1 cellular context compared by ENCODE assay signal in genomic region chr12:122046145-122046544, GRCh38.
A peak's percentile ranks its signal among the peaks of the same experiment; 100 is the strongest.
TF ChIP-seq lines count a peak whose summit lies in the region.

No MANE protein-coding gene starts in this region.

TF ChIP-seq in K562, 482 proteins besides CTCF, POLR2A, EP300 and RAD21:
- TF ChIP-seq POLR2G (IDR thresholded peaks at IDR 0.05; ENCODE audit: low read depth, low read length) (peak; percentile 39; the same call in 1 of the 2 replicates), KDM1A (IDR thresholded peaks at IDR 0.05) (no peak), ZNF232 (CRISPR knock-in tag; IDR thresholded peaks at IDR 0.05) (no peak), RBM22 (IDR thresholded peaks at IDR 0.05; ENCODE audit: low read depth, low read length, poor library complexity, severe bottlenecking) (peak; percentile 39), SAP30 (IDR thresholded peaks at IDR 0.05; ENCODE audit: borderline replicate concordance, insufficient read depth, low read depth, low read length, poor library complexity, severe bottlenecking) (no peak), CC2D1A (IDR thresholded peaks at IDR 0.05) (no peak)
